In genomic region chr2:100407108-100407507, GRCh38 we compare ENCODE assay signal across 15 cellular contexts.
"Had no signal": no experiment of that assay in that cellular context is flagged by ENCODE, and none has a peak within 500 bp of the region (broad histone marks: within the 10 kb centered on the region; RNA-seq: fewer than 3 reads in every experiment).

No MANE protein-coding gene starts in this region.

- H3K36me3 ChIP-seq: breast epithelium had no signal

- ATAC-seq: activated CD4-positive, alpha-beta T cell treated with anti-CD3 and anti-CD28 coated beads for 36 hours; activated T-cell treated with anti-CD3 and anti-CD28 coated beads, Interleukin-2, amount 50 U/mL, for 72 hours; gastroesophageal sphincter; left colon; stimulated activated memory B cell treated with anti-CD40 and anti-IgM and Interleukin-4, amounts not matched to agents 10 μg/mL and 1 μg/mL and 100 μg/mL, for 72 hours had no signal

- H3K4me1 ChIP-seq: breast epithelium, gastroesophageal sphincter, sigmoid colon had no signal

- H3K27me3 ChIP-seq: breast epithelium, esophagus muscularis mucosa, gastroesophageal sphincter, sigmoid colon, upper lobe of left lung had no signal

- H3K4me3 ChIP-seq: breast epithelium, esophagus muscularis mucosa, gastroesophageal sphincter, sigmoid colon, thoracic aorta, upper lobe of left lung had no signal

- H3K9me3 ChIP-seq: breast epithelium, esophagus muscularis mucosa, gastroesophageal sphincter, sigmoid colon, thoracic aorta, upper lobe of left lung had no signal

- H3K27ac ChIP-seq: breast epithelium, esophagus muscularis mucosa, gastroesophageal sphincter, sigmoid colon, thoracic aorta, upper lobe of left lung had no signal

- DNase-seq: activated CD4-positive, alpha-beta memory T cell treated with anti-CD3 and anti-CD28 coated beads for 36 hours; activated CD4-positive, alpha-beta T cell treated with anti-CD3 and anti-CD28 coated beads for 36 hours; activated effector memory CD4-positive, alpha-beta T cell treated with anti-CD3 and anti-CD28 coated beads, Interleukin-2, amount 50 U/mL, for 16 hours; activated naive CD4-positive, alpha-beta T cell treated with anti-CD3 and anti-CD28 coated beads, Interleukin-2, amount 50 U/mL, for 16 hours; activated T-cell treated with anti-CD3 and anti-CD28 coated beads, Interleukin-2, amount 50 U/mL, for 72 hours; effector CD8-positive, alpha-beta T cell; left colon; sigmoid colon; stimulated activated CD4-positive, alpha-beta T cell treated with anti-CD3 and anti-CD28 coated beads, Interleukin-4, amount 100 ng/mL, for 4 hours; upper lobe of left lung had no signal
